In genomic region chr5:68682400-68683152, GRCh38 we compare ENCODE assay signal across 17 cellular contexts.
A peak's percentile ranks its signal among the peaks of the same experiment; 100 is the strongest.
DNase-seq lines count a peak whose midpoint lies in the region; ATAC-seq, FAIRE-seq and TF ChIP-seq lines count a peak whose summit lies in the region.
"Had no signal": no experiment of that assay in that cellular context is flagged by ENCODE, and none has a peak within 500 bp of the region (broad histone marks: within the 10 kb centered on the region; RNA-seq: fewer than 3 reads in every experiment).

No MANE protein-coding gene starts in this region.

- DNase-seq in HT-29 (ENCODE audit: low spot score) (peak; percentile 51), RWPE1 (ENCODE audit: low spot score) (no peak), kidney glomerular epithelial cell (lab: John Stamatoyannopoulos, UW) (peak; percentile 35), small intestine (peak; percentile 67), amniotic stem cell (lab: John Stamatoyannopoulos, UW) (no peak), tibial artery (no peak)
- DNase-seq: activated CD4-positive, alpha-beta T cell treated with anti-CD3 and anti-CD28 coated beads for 1 hour; activated naive CD8-positive, alpha-beta T cell treated with anti-CD3 and anti-CD28 coated beads, Interleukin-2, amount 10 ng/mL, durations not matched to agents 7 days and 5 days; H9; MG63; retina; stimulated activated CD4-positive, alpha-beta T cell treated with anti-CD3 and anti-CD28 coated beads, Interleukin-2, amount 100 ng/mL, for 48 hours had no signal

- H3K27ac ChIP-seq in RWPE1 (peak overlapping the region; percentile 66), small intestine (ENCODE audit: low read depth in 1 of 2, low read length in 1 of 2) (no peak overlapping the region), tibial artery (no peak overlapping the region)
- H3K27ac ChIP-seq: BLaER1 treated with 17β-estradiol and CSF1 and Interleukin-3, amounts not matched to agents 10 nM and 100 nM had no signal

- POLR2A ChIA-PET in RWPE1 (lab: Yijun Ruan, JAX; ENCODE audit: low non-redundant PET): no interaction called here

- no peak overlapping the region for H3K27ac Mint-ChIP-seq in stimulated activated memory B cell treated with anti-CD40 and anti-IgM and Interleukin-4, amounts not matched to agents 10 μg/mL and 1 μg/mL and 100 μg/mL, for 72 hours
- H3K27ac Mint-ChIP-seq: activated naive CD8-positive, alpha-beta T cell treated with anti-CD3 and anti-CD28 coated beads, Interleukin-2, amount 10 ng/mL, durations not matched to agents 7 days and 5 days; H9; T-helper 1 cell treated with Interleukin-12 subunit alpha and Interleukin-12 subunit beta and Interleukin-4 antibody, amounts not matched to agents 30 μg/mL and 1 μg/mL, for 36 hours had no signal

- no peak for ATAC-seq in stimulated activated memory B cell treated with anti-CD40 and anti-IgM and Interleukin-4, amounts not matched to agents 10 μg/mL and 1 μg/mL and 100 μg/mL, for 72 hours
- ATAC-seq in GM21717 (IDR thresholded peaks at IDR 0.05; ENCODE audit: unreplicated experiment): no peak

- WGBS in small intestine, 3 donors: 20 to 60% (median 37%) methylated on average over 6 of the region's 6 CpGs

- no peaks in the 10 kb centered on the region for H3K36me3 Mint-ChIP-seq in stimulated activated memory B cell treated with anti-CD40 and anti-IgM and Interleukin-4, amounts not matched to agents 10 μg/mL and 1 μg/mL and 100 μg/mL, for 72 hours
- H3K36me3 Mint-ChIP-seq: activated naive CD8-positive, alpha-beta T cell treated with anti-CD3 and anti-CD28 coated beads, Interleukin-2, amount 10 ng/mL, durations not matched to agents 7 days and 5 days had no signal

- H3K4me3 ChIP-seq in small intestine (ENCODE audit: low read depth in 1 of 2, low read length in 2 of 2): no peak overlapping the region
- no peak overlapping the region for H3K4me3 ChIP-seq in tibial artery
- H3K4me3 ChIP-seq: BLaER1 treated with 17β-estradiol and CSF1 and Interleukin-3, amounts not matched to agents 10 nM and 100 nM; MG63 had no signal

- no peaks in the 10 kb centered on the region for H3K4me1 Mint-ChIP-seq in stimulated activated memory B cell treated with anti-CD40 and anti-IgM and Interleukin-4, amounts not matched to agents 10 μg/mL and 1 μg/mL and 100 μg/mL, for 72 hours
- H3K4me1 Mint-ChIP-seq: activated naive CD8-positive, alpha-beta T cell treated with anti-CD3 and anti-CD28 coated beads, Interleukin-2, amount 10 ng/mL, durations not matched to agents 7 days and 5 days had no signal

- H3K9me3 Mint-ChIP-seq in stimulated activated memory B cell treated with anti-CD40 and anti-IgM and Interleukin-4, amounts not matched to agents 10 μg/mL and 1 μg/mL and 100 μg/mL, for 72 hours: no peaks in the 10 kb centered on the region
- H3K9me3 Mint-ChIP-seq: activated naive CD8-positive, alpha-beta T cell treated with anti-CD3 and anti-CD28 coated beads, Interleukin-2, amount 10 ng/mL, durations not matched to agents 7 days and 5 days; H9; T-helper 1 cell treated with Interleukin-12 subunit alpha and Interleukin-12 subunit beta and Interleukin-4 antibody, amounts not matched to agents 30 μg/mL and 1 μg/mL, for 36 hours had no signal

- intact Hi-C loops in tibial artery (cut with DNase I; ENCODE audit: low total_unique reads): no loop called here

- no peak for TF ChIP-seq CTCF in RWPE1 (conservative IDR thresholded peaks at IDR 0.05; ENCODE audit: low read depth)
- TF ChIP-seq CTCF in tibial artery (IDR thresholded peaks at IDR 0.05): no peak

- peaks cover 26% of the 10 kb centered on the region for H3K27me3 Mint-ChIP-seq in stimulated activated memory B cell treated with anti-CD40 and anti-IgM and Interleukin-4, amounts not matched to agents 10 μg/mL and 1 μg/mL and 100 μg/mL, for 72 hours

- H3K27me3 ChIP-seq in small intestine (ENCODE audit: control insufficient read depth in 2 of 2, insufficient read depth in 2 of 2, low read length in 2 of 2) (no peaks in the 10 kb centered on the region), tibial artery (no peaks in the 10 kb centered on the region)
- H3K27me3 ChIP-seq: BLaER1 treated with 17β-estradiol and CSF1 and Interleukin-3, amounts not matched to agents 10 nM and 100 nM; MG63 had no signal

- no peaks in the 10 kb centered on the region for H3K9me3 ChIP-seq in small intestine (ENCODE audit: control insufficient read depth, low read depth)
- no peaks in the 10 kb centered on the region for H3K9me3 ChIP-seq in tibial artery
- H3K9me3 ChIP-seq: BLaER1 treated with 17β-estradiol and CSF1 and Interleukin-3, amounts not matched to agents 10 nM and 100 nM had no signal

- no peaks in the 10 kb centered on the region for H3K4me1 ChIP-seq in small intestine (ENCODE audit: control insufficient read depth in 2 of 2, insufficient read depth in 1 of 2, low read depth in 1 of 2, low read length in 1 of 2)
- H3K4me1 ChIP-seq in tibial artery: peaks cover 0 to 19% (median 0%) of the 10 kb centered on the region in 4 donors

- no peak overlapping the region for H3K4me3 Mint-ChIP-seq in stimulated activated memory B cell treated with anti-CD40 and anti-IgM and Interleukin-4, amounts not matched to agents 10 μg/mL and 1 μg/mL and 100 μg/mL, for 72 hours
- H3K4me3 Mint-ChIP-seq: activated naive CD8-positive, alpha-beta T cell treated with anti-CD3 and anti-CD28 coated beads, Interleukin-2, amount 10 ng/mL, durations not matched to agents 7 days and 5 days; H9; T-helper 1 cell treated with Interleukin-12 subunit alpha and Interleukin-12 subunit beta and Interleukin-4 antibody, amounts not matched to agents 30 μg/mL and 1 μg/mL, for 36 hours had no signal

- CTCF ChIA-PET in RWPE1 (lab: Yijun Ruan, JAX): interaction anchor here (0.7 kb wide), 1 partner anchor 371 kb away, joined by 5 read pairs; no protein-coding TSS in a partner anchor

- H3K36me3 ChIP-seq in small intestine (ENCODE audit: control insufficient read depth in 2 of 2, insufficient read depth in 2 of 2, low read length in 2 of 2) (no peaks in the 10 kb centered on the region), tibial artery (no peaks in the 10 kb centered on the region)
- H3K36me3 ChIP-seq: BLaER1 treated with 17β-estradiol and CSF1 and Interleukin-3, amounts not matched to agents 10 nM and 100 nM; MG63 had no signal

- no peak for FAIRE-seq in small intestine (lab: Jason Lieb, UNC)
- FAIRE-seq: GM18507 had no signal

Comparison
In these comparisons a context has a peak if more than half of its experiments do, and no peak if none do; other contexts are left out.
1. DNase-seq: peak in HT-29 (single experiment), kidney glomerular epithelial cell (single experiment) and small intestine (single experiment); none in RWPE1 (single experiment), amniotic stem cell (single experiment) and tibial artery (0 of 2).